Comparison of ENCODE assay signal across 9 cellular contexts in genomic region chr1:2019162-2019542, GRCh38. TPM values are rescaled to one million over a fixed set of nuclear protein-coding genes. Genes with fewer than 3 reads are reported as not detected.
DNase-seq lines count a peak whose midpoint lies in the region; ATAC-seq and TF ChIP-seq lines count a peak whose summit lies in the region.
"Had no signal": no experiment of that assay in that cellular context is flagged by ENCODE, and none has a peak within 500 bp of the region (broad histone marks: within the 10 kb centered on the region; RNA-seq: fewer than 3 reads in every experiment).

GABRD (plus strand) TSS chr1:2019345; CDS start chr1:2019424, 79 bp downstream.

- H3K4me3 ChIP-seq in RWPE2 (ENCODE audit: severe bottlenecking) = peak within 1 kb of the TSS; percentile 22
- peak within 1 kb of the TSS in 3 of 4 donors; percentile 29 to 58 (median 44) for H3K4me3 ChIP-seq in esophagus squamous epithelium

- peaks cover 90% of the 10 kb centered on the region for H3K27me3 Mint-ChIP-seq in stimulated activated memory B cell treated with anti-CD40 and anti-IgM and Interleukin-4, amounts not matched to agents 10 μg/mL and 1 μg/mL and 100 μg/mL, for 72 hours

- ATAC-seq in RWPE2 (ENCODE audit: low read depth) = peak; percentile 63
- peak; percentile 15 for ATAC-seq in stimulated activated memory B cell treated with anti-CD40 and anti-IgM and Interleukin-4, amounts not matched to agents 10 μg/mL and 1 μg/mL and 100 μg/mL, for 72 hours
- ATAC-seq in GM18511 (IDR thresholded peaks at IDR 0.05; ENCODE audit: unreplicated experiment) = no peak

- no peaks in the 10 kb centered on the region for H3K36me3 Mint-ChIP-seq in stimulated activated memory B cell treated with anti-CD40 and anti-IgM and Interleukin-4, amounts not matched to agents 10 μg/mL and 1 μg/mL and 100 μg/mL, for 72 hours

- peak within 1 kb of the TSS; percentile 57 for H3K4me3 Mint-ChIP-seq in stimulated activated memory B cell treated with anti-CD40 and anti-IgM and Interleukin-4, amounts not matched to agents 10 μg/mL and 1 μg/mL and 100 μg/mL, for 72 hours

- H3K36me3 ChIP-seq in RWPE2 (ENCODE audit: low read depth) (no peaks in the 10 kb centered on the region), esophagus squamous epithelium (no peaks in the 10 kb centered on the region)

- peak; percentile 2 for DNase-seq in NOMO-1 treated with DMSO at 0.1 percent for 48 hours (lab: John Stamatoyannopoulos, UW; ENCODE audit: unreplicated experiment)
- no peak for DNase-seq in NOMO-1 treated with dmso at 0.1 percent for 144 hours (lab: John Stamatoyannopoulos, UW; ENCODE audit: unreplicated experiment)
- DNase-seq in RWPE2 (ENCODE audit: low spot score) = no peak
- no peak for DNase-seq in esophagus squamous epithelium (lab: John Stamatoyannopoulos, UW)
- no peak for DNase-seq in amygdala (lab: John Stamatoyannopoulos, UW)
- no peak for DNase-seq in NCI-H1694 treated with DMSO at 0.1 percent for 48 hours (lab: John Stamatoyannopoulos, UW)

- TF ChIP-seq POLR2A in esophagus squamous epithelium (IDR thresholded peaks at IDR 0.05) = no peak

- peaks cover 10% of the 10 kb centered on the region for H3K4me1 Mint-ChIP-seq in stimulated activated memory B cell treated with anti-CD40 and anti-IgM and Interleukin-4, amounts not matched to agents 10 μg/mL and 1 μg/mL and 100 μg/mL, for 72 hours
- H3K4me1 Mint-ChIP-seq: CD14-positive monocyte had no signal

- intact Hi-C loops in esophagus squamous epithelium (cut with DNase I) = no loop called here

- WGBS in esophagus squamous epithelium, 2 donors = no CpG with 5 or more reads among the region's 60 CpGs

- TF ChIP-seq CTCF in RWPE2 (IDR thresholded peaks at IDR 0.05; ENCODE audit: poor library complexity, severe bottlenecking) (no peak), esophagus squamous epithelium (IDR thresholded peaks at IDR 0.05) (no peak)

- H3K27ac Mint-ChIP-seq in stimulated activated memory B cell treated with anti-CD40 and anti-IgM and Interleukin-4, amounts not matched to agents 10 μg/mL and 1 μg/mL and 100 μg/mL, for 72 hours = no peak within 1 kb of the TSS
- H3K27ac Mint-ChIP-seq: CD14-positive monocyte had no signal

- H3K27me3 ChIP-seq in RWPE2 (ENCODE audit: insufficient read depth, poor library complexity, severe bottlenecking) = peaks cover 46% of the 10 kb centered on the region
- peaks cover 7 to 98% (median 16%) of the 10 kb centered on the region in 4 donors for H3K27me3 ChIP-seq in esophagus squamous epithelium

- H3K4me1 ChIP-seq in RWPE2 (ENCODE audit: insufficient read depth, poor library complexity, severe bottlenecking) (no peaks in the 10 kb centered on the region), esophagus squamous epithelium (peaks cover 0 to 23% (median 8%) of the 10 kb centered on the region in 3 donors)

- H3K9me3 ChIP-seq in RWPE2 (ENCODE audit: severe bottlenecking) (no peaks in the 10 kb centered on the region), esophagus squamous epithelium (no peaks in the 10 kb centered on the region)

- no peaks in the 10 kb centered on the region for H3K9me3 Mint-ChIP-seq in stimulated activated memory B cell treated with anti-CD40 and anti-IgM and Interleukin-4, amounts not matched to agents 10 μg/mL and 1 μg/mL and 100 μg/mL, for 72 hours

- H3K27ac ChIP-seq in RWPE2 (ENCODE audit: poor library complexity, severe bottlenecking) (no peak within 1 kb of the TSS), esophagus squamous epithelium (no peak within 1 kb of the TSS)

RNA-seq across cellular contexts. Expression of gene GABRD, which starts in this region (rescaled TPM):
- total RNA-seq in esophagus squamous epithelium = 1 to 10 TPM in 2 of 4 donors, under 1 TPM in 1, not detected in 1; 0.57 to 5.4 (median 1.8) TPM
